In genomic region chr12:102478416-102479098, GRCh38 we compare ENCODE assay signal across 9 cellular contexts. TPM values are rescaled to one million over a fixed set of nuclear protein-coding genes. Genes with fewer than 3 reads are reported as not detected.
DNase-seq lines count a peak whose midpoint lies in the region; ATAC-seq, FAIRE-seq and TF ChIP-seq lines count a peak whose summit lies in the region.
"Had no signal": no experiment of that assay in that cellular context is flagged by ENCODE, and none has a peak within 500 bp of the region (broad histone marks: within the 10 kb centered on the region; RNA-seq: fewer than 3 reads in every experiment).

No MANE protein-coding gene starts in this region.

- no peak for FAIRE-seq in frontal cortex (lab: Jason Lieb, UNC)
- FAIRE-seq in RCC 7860 (lab: Jason Lieb, UNC) = no peak

- H3K36me3 Mint-ChIP-seq in CD8-positive, alpha-beta T cell = no peaks in the 10 kb centered on the region
- no peaks in the 10 kb centered on the region for H3K36me3 Mint-ChIP-seq in activated CD8-positive, alpha-beta T cell treated with anti-CD3 and anti-CD28 coated beads for 36 hours (ENCODE audit: low read depth)
- H3K36me3 Mint-ChIP-seq: IgD-negative memory B cell had no signal

- peaks cover 8% of the 10 kb centered on the region for H3K27me3 Mint-ChIP-seq in CD8-positive, alpha-beta T cell (ENCODE audit: low read depth)
- H3K27me3 Mint-ChIP-seq in activated CD8-positive, alpha-beta T cell treated with anti-CD3 and anti-CD28 coated beads for 36 hours = no peaks in the 10 kb centered on the region

- intact Hi-C loops in CD8-positive, alpha-beta T cell (cut with DNase I, micrococcal nuclease) = no loop called here
- intact Hi-C loops in activated CD8-positive, alpha-beta T cell treated with anti-CD3 and anti-CD28 coated beads for 36 hours (cut with micrococcal nuclease) = loop anchor here (5.0 kb wide), 1 partner anchor 176 kb away; no protein-coding TSS in a partner anchor

- no peaks in the 10 kb centered on the region for H3K27me3 ChIP-seq in CD8-positive, alpha-beta T cell (ENCODE audit: insufficient read depth, low read length)
- H3K27me3 ChIP-seq in muscle layer of colon (ENCODE audit: control insufficient read depth in 1 of 2, insufficient read depth in 2 of 2, low read length in 2 of 2) = no peaks in the 10 kb centered on the region

- H3K36me3 ChIP-seq in CD8-positive, alpha-beta T cell (ENCODE audit: insufficient read depth, low read length) = no peaks in the 10 kb centered on the region
- no peaks in the 10 kb centered on the region for H3K36me3 ChIP-seq in muscle layer of colon (ENCODE audit: insufficient read depth, low read length)

- TF ChIP-seq CTCF in CD8-positive, alpha-beta T cell (IDR thresholded peaks at IDR 0.05) = no peak
- no peak for TF ChIP-seq CTCF in activated CD8-positive, alpha-beta T cell treated with anti-CD3 and anti-CD28 coated beads for 36 hours (IDR thresholded peaks at IDR 0.05)

- no peak overlapping the region for H3K27ac Mint-ChIP-seq in CD8-positive, alpha-beta T cell
- H3K27ac Mint-ChIP-seq in activated CD8-positive, alpha-beta T cell treated with anti-CD3 and anti-CD28 coated beads for 36 hours = no peak overlapping the region
- H3K27ac Mint-ChIP-seq: IgD-negative memory B cell had no signal

- no peaks in the 10 kb centered on the region for H3K9me3 ChIP-seq in CD8-positive, alpha-beta T cell (ENCODE audit: low read length)
- no peaks in the 10 kb centered on the region for H3K9me3 ChIP-seq in muscle layer of colon (ENCODE audit: low read length)

- H3K9ac ChIP-seq in muscle layer of colon (ENCODE audit: low read length) = no peak overlapping the region

- H3K4me3 Mint-ChIP-seq in CD8-positive, alpha-beta T cell = no peak overlapping the region
- H3K4me3 Mint-ChIP-seq in activated CD8-positive, alpha-beta T cell treated with anti-CD3 and anti-CD28 coated beads for 36 hours = no peak overlapping the region

- CTCF ChIA-PET in CD8-positive, alpha-beta T cell (lab: Charles Lee) = no interaction called here
- CTCF ChIA-PET in activated CD8-positive, alpha-beta T cell treated with anti-CD3 and anti-CD28 coated beads for 36 hours (lab: Charles Lee) = interaction anchor here (1.1 kb wide), 1 partner anchor 57 kb away, joined by 3 read pairs; no protein-coding TSS in a partner anchor

- H3K9me3 Mint-ChIP-seq in CD8-positive, alpha-beta T cell = no peaks in the 10 kb centered on the region
- H3K9me3 Mint-ChIP-seq in activated CD8-positive, alpha-beta T cell treated with anti-CD3 and anti-CD28 coated beads for 36 hours = no peaks in the 10 kb centered on the region
- H3K9me3 Mint-ChIP-seq: IgD-negative memory B cell had no signal

- H3K4me1 Mint-ChIP-seq in CD8-positive, alpha-beta T cell (ENCODE audit: low read depth) = peaks cover 3% of the 10 kb centered on the region
- H3K4me1 Mint-ChIP-seq in activated CD8-positive, alpha-beta T cell treated with anti-CD3 and anti-CD28 coated beads for 36 hours (ENCODE audit: low read depth) = peaks cover 46% of the 10 kb centered on the region

- ATAC-seq in CD8-positive, alpha-beta T cell = peak; percentile 79
- ATAC-seq in GM18870 (IDR thresholded peaks at IDR 0.05; ENCODE audit: unreplicated experiment) (peak; percentile 56), HG03039 (IDR thresholded peaks at IDR 0.05; ENCODE audit: unreplicated experiment) (peak; percentile 30)
- peak; percentile 71 for ATAC-seq in activated CD8-positive, alpha-beta T cell treated with anti-CD3 and anti-CD28 coated beads for 36 hours

- H3K4me1 ChIP-seq in CD8-positive, alpha-beta T cell (ENCODE audit: insufficient read depth, low read length) = peaks cover 19% of the 10 kb centered on the region
- H3K4me1 ChIP-seq in muscle layer of colon (ENCODE audit: insufficient read depth, low read length) = peaks cover 10% of the 10 kb centered on the region

- peak overlapping the region; percentile 20 for H3K4me3 ChIP-seq in CD8-positive, alpha-beta T cell (ENCODE audit: low read depth, low read length)
- peak overlapping the region; percentile 11 to 53 for H3K4me3 ChIP-seq in muscle layer of colon (ENCODE audit: low read depth in 1 of 2, low read length in 2 of 2)

- H3K27ac ChIP-seq in CD8-positive, alpha-beta T cell (ENCODE audit: low read depth, low read length) = no peak overlapping the region
- H3K27ac ChIP-seq in muscle layer of colon (ENCODE audit: low read depth, low read length) = no peak overlapping the region

- DNase-seq in CD8-positive, alpha-beta T cell = peak; percentile 2 to 56 (median 11)
- peak; percentile 87 for DNase-seq in activated CD8-positive, alpha-beta T cell treated with anti-CD3 and anti-CD28 coated beads for 36 hours
- DNase-seq in amniotic stem cell (lab: John Stamatoyannopoulos, UW) = no peak
- no peak for DNase-seq in frontal cortex (ENCODE audit: low spot score in 2 of 2)
- DNase-seq in RCC 7860 (ENCODE audit: low spot score) = no peak

- POLR2A ChIA-PET in CD8-positive, alpha-beta T cell (lab: Charles Lee) = no interaction called here
- POLR2A ChIA-PET in activated CD8-positive, alpha-beta T cell treated with anti-CD3 and anti-CD28 coated beads for 36 hours (lab: Charles Lee) = interaction anchor here (0.9 kb wide), 1 partner anchor 8 kb away, joined by 3 read pairs; no protein-coding TSS in a partner anchor

RNA-seq across cellular contexts. Expression of gene IGF1, which starts 1.8 kb away (rescaled TPM):
- total RNA-seq in CD8-positive, alpha-beta T cell = not detected
- total RNA-seq in activated CD8-positive, alpha-beta T cell treated with anti-CD3 and anti-CD28 coated beads for 36 hours = 1 to 10 TPM in 1 of 2 experiments, under 1 TPM in 1; 0.90 to 1.2 TPM
- 2.9 TPM for total RNA-seq in frontal cortex

Comparison
In these comparisons a context has a peak if more than half of its experiments do, and no peak if none do; other contexts are left out.
1. DNase-seq: peak in CD8-positive, alpha-beta T cell (7 of 7) and activated CD8-positive, alpha-beta T cell treated with anti-CD3 and anti-CD28 coated beads for 36 hours (single experiment); none in amniotic stem cell (single experiment), frontal cortex (0 of 2) and RCC 7860 (single experiment).
2. Peak in every context shown above with its lines, with median percentiles within 50 percentile points of each other: ATAC-seq.